Comparison of ENCODE assay signal across 8 cellular contexts in the genomic region with DNA sequence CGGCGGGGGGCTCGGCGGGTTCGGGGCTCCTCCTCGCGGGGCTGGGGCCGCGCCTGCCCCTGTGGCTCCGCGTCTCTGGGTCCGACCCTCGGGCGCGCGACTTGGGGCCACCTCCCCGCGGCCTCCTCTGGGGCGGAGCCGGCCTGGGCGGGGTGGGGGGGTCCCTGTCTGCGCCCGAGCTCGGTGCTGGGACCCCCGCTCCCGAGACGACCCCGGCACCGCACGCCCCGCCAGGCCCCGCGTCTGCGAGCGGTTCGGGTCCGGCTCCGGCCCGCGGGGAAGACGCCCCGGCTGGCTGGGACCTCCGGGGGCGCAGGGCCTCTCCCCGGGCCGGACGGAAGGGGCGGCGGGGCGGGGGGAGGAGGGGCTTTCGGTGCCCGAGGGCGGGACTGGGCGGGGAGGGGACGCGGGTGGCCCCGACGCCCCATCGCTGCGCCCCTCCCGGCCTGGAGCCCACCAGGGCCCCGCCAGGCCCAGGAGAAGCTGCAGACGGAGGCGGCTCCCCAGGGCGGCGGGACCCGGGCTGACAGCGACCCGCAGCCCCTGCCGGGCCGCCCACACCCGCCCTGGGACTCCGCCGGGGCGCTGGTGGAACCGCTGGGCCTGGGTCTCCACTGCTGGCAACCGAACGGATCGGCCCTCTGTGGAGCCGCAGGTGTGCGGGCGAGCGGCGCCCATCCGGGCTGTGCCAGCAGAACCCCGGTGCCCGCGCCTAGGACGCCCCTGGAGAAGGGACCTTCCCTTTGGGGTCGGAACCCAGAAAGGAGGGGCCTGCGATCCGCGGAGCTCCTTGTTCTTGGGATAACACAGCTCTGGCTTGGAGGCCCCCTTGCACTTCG. TPM values are rescaled to one million over a fixed set of nuclear protein-coding genes. Genes with fewer than 3 reads are reported as not detected.
DNase-seq lines count a peak whose midpoint lies in the region; ATAC-seq, FAIRE-seq and TF ChIP-seq lines count a peak whose summit lies in the region.

No MANE protein-coding gene starts in this region.

- H3K9ac ChIP-seq in mucosa of rectum (ENCODE audit: low read depth in 1 of 2, low read length in 2 of 2) = peak overlapping the region; percentile 47 to 57

- POLR2A ChIA-PET in A549 (lab: Yijun Ruan, JAX) = no interaction called here

- ATAC-seq in A549 (peak in 1 of 2 experiments; percentile 42; a peak in 3 of 6 replicates), GM18519 (IDR thresholded peaks at IDR 0.05; ENCODE audit: low FRiP score, unreplicated experiment) (no peak)

- peak overlapping the region; percentile 67 for H3K4me3 ChIP-seq in A549
- peak overlapping the region; percentile 73 for H3K4me3 ChIP-seq in MG63
- H3K4me3 ChIP-seq in effector memory CD4-positive, alpha-beta T cell (ENCODE audit: insufficient read depth, low read depth, low read length, poor library complexity, severe bottlenecking) = peak overlapping the region; percentile 50
- peak overlapping the region; percentile 35 to 66 for H3K4me3 ChIP-seq in mucosa of rectum (ENCODE audit: low read length in 2 of 2)

- H3K9me3 ChIP-seq in A549 (peaks cover 7% of the 10 kb centered on the region; the same call in 1 of the 3 replicates), MG63 (peaks cover 17% of the 10 kb centered on the region), mucosa of rectum (ENCODE audit: control insufficient read depth in 2 of 2, low read length in 2 of 2) (no peaks in the 10 kb centered on the region)
- H3K9me3 ChIP-seq in effector memory CD4-positive, alpha-beta T cell (ENCODE audit: control insufficient read depth, low read length) = no peaks in the 10 kb centered on the region

- no peaks in the 10 kb centered on the region for H3K4me1 ChIP-seq in A549
- peaks cover 7% of the 10 kb centered on the region for H3K4me1 ChIP-seq in effector memory CD4-positive, alpha-beta T cell (ENCODE audit: control insufficient read depth, insufficient read depth, low read length, poor library complexity, severe bottlenecking)
- no peaks in the 10 kb centered on the region for H3K4me1 ChIP-seq in mucosa of rectum (ENCODE audit: control insufficient read depth in 2 of 2, insufficient read depth in 2 of 2, low read length in 2 of 2)

- TF ChIP-seq RAD21 in A549 (conservative IDR thresholded peaks at IDR 0.05 in 1 of 2, IDR thresholded peaks at IDR 0.05 in 1 of 2) = no peak

- no peak for FAIRE-seq in A549 (lab: Jason Lieb, UNC)

- TF ChIP-seq EP300 in A549 (IDR thresholded peaks at IDR 0.05) = no peak

- whole genome bisulfite sequencing in A549 (ENCODE audit: missing lambda C conversion rate) = 60% methylated on average over 1 of the region's 94 CpGs

- H3K4me2 ChIP-seq in A549 = peak overlapping the region; percentile 95

- CTCF ChIA-PET in A549 (lab: Yijun Ruan, JAX) = interaction anchor here (1.3 kb wide), 1 partner anchor 55 kb away, joined by 3 read pairs; no protein-coding TSS in a partner anchor

- TF ChIP-seq CTCF in A549 (IDR thresholded peaks at IDR 0.05) = no peak

- TF ChIP-seq POLR2A in A549 (IDR thresholded peaks at IDR 0.05; ENCODE audit: low read length) = no peak

- DNase-seq in A549 (ENCODE audit: low read depth in 1 of 2, low spot score in 1 of 2) (no peak), MG63 (peak; percentile 62), SK-N-DZ (ENCODE audit: low spot score) (no peak), cerebellar cortex (ENCODE audit: low spot score) (no peak), NCI-H345 (lab: John Stamatoyannopoulos, UW) (no peak)
- DNase-seq in effector memory CD4-positive, alpha-beta T cell = no peak

- H3K27me3 ChIP-seq in MG63 = no peaks in the 10 kb centered on the region
- H3K27me3 ChIP-seq in effector memory CD4-positive, alpha-beta T cell (replicated peaks; ENCODE audit: control insufficient read depth, insufficient read depth, low read length, poor library complexity, severe bottlenecking) = peaks cover 3% of the 10 kb centered on the region
- peaks cover 6 to 8% of the 10 kb centered on the region in 2 donors for H3K27me3 ChIP-seq in mucosa of rectum (ENCODE audit: control insufficient read depth in 2 of 2, insufficient read depth in 2 of 2, low read length in 2 of 2)

- H3K27ac ChIP-seq in A549 (peak overlapping the region; percentile 72 to 90), mucosa of rectum (ENCODE audit: low read depth in 2 of 2, low read length in 2 of 2) (peak overlapping the region; percentile 77 to 80)
- no peak overlapping the region for H3K27ac ChIP-seq in effector memory CD4-positive, alpha-beta T cell (ENCODE audit: insufficient read depth, low read length, poor library complexity, severe bottlenecking)

- H3K36me3 ChIP-seq in MG63 = peaks cover 39% of the 10 kb centered on the region
- no peaks in the 10 kb centered on the region for H3K36me3 ChIP-seq in effector memory CD4-positive, alpha-beta T cell (ENCODE audit: control insufficient read depth, insufficient read depth, low read length)
- no peaks in the 10 kb centered on the region for H3K36me3 ChIP-seq in mucosa of rectum (ENCODE audit: control insufficient read depth in 2 of 2, insufficient read depth in 2 of 2, low read length in 2 of 2)

TF ChIP-seq in A549, 52 proteins besides CTCF, POLR2A, EP300 and RAD21:
- TF ChIP-seq RARB (CRISPR knock-in tag; IDR thresholded peaks at IDR 0.05) = no peak
- TF ChIP-seq ZSCAN20 (CRISPR knock-in tag; IDR thresholded peaks at IDR 0.05) = no peak
- no peak for TF ChIP-seq ESRRA (IDR thresholded peaks at IDR 0.05; ENCODE audit: borderline replicate concordance, low read length)
- TF ChIP-seq KDM1A (IDR thresholded peaks at IDR 0.05; ENCODE audit: low read depth) = no peak
- no peak for TF ChIP-seq CBX8 (IDR thresholded peaks at IDR 0.05)
- no peak for TF ChIP-seq ZC3H11A (IDR thresholded peaks at IDR 0.05)
- TF ChIP-seq, protein P1, sequence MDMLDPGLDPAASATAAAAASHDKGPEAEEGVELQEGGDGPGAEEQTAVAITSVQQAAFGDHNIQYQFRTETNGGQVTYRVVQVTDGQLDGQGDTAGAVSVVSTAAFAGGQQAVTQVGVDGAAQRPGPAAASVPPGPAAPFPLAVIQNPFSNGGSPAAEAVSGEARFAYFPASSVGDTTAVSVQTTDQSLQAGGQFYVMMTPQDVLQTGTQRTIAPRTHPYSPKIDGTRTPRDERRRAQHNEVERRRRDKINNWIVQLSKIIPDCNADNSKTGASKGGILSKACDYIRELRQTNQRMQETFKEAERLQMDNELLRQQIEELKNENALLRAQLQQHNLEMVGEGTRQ (IDR thresholded peaks at IDR 0.05) = no peak
- TF ChIP-seq HEYL (CRISPR knock-in tag; IDR thresholded peaks at IDR 0.05) = no peak
- TF ChIP-seq RFX5 (IDR thresholded peaks at IDR 0.05) = no peak
- no peak for TF ChIP-seq HOXB5 (CRISPR knock-in tag; IDR thresholded peaks at IDR 0.05)
- TF ChIP-seq TFCP2L1 (CRISPR knock-in tag; IDR thresholded peaks at IDR 0.05) = no peak
- no peak for TF ChIP-seq SMC3 (IDR thresholded peaks at IDR 0.05)
- TF ChIP-seq, protein P2, sequence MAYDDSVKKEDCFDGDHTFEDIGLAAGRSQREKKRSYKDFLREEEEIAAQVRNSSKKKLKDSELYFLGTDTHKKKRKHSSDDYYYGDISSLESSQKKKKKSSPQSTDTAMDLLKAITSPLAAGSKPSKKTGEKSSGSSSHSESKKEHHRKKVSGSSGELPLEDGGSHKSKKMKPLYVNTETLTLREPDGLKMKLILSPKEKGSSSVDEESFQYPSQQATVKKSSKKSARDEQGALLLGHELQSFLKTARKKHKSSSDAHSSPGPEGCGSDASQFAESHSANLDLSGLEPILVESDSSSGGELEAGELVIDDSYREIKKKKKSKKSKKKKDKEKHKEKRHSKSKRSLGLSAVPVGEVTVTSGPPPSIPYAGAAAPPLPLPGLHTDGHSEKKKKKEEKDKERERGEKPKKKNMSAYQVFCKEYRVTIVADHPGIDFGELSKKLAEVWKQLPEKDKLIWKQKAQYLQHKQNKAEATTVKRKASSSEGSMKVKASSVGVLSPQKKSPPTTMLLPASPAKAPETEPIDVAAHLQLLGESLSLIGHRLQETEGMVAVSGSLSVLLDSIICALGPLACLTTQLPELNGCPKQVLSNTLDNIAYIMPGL (CRISPR knock-in tag; IDR thresholded peaks at IDR 0.05; ENCODE audit: borderline replicate concordance) = no peak
- TF ChIP-seq NPAS2 (CRISPR knock-in tag; IDR thresholded peaks at IDR 0.05; ENCODE audit: borderline replicate concordance) = no peak
- TF ChIP-seq CHD2 (IDR thresholded peaks at IDR 0.05; ENCODE audit: low read length, partially characterized antibody) = no peak
- TF ChIP-seq ZNF302 (CRISPR knock-in tag; IDR thresholded peaks at IDR 0.05) = no peak
- no peak for TF ChIP-seq BHLHE40 (IDR thresholded peaks at IDR 0.05; ENCODE audit: low read depth, low read length)
- no peak for TF ChIP-seq HDAC2 (IDR thresholded peaks at IDR 0.05)
- no peak for TF ChIP-seq TP53 (CRISPR knock-in tag; IDR thresholded peaks at IDR 0.05)

RNA-seq across cellular contexts. Expression of a gene that starts 0.6 kb away (rescaled TPM):
- polyA plus RNA-seq in A549 (2011; rRNA removed) (2.3 and 2.5 TPM in 2 replicates), A549 (2017; fragmentation: RNase III; extraction: RNeasy Plus Mini Kit Qiagen cat#74134 plus additional on column Dnase treatment) (13.0 to 16.5 TPM (median 13.1 TPM) in 3 replicates)
- 3.6 and 5.2 TPM in 2 replicates for polyA plus RNA-seq in A549 (2012; cell fraction: cytosol; rRNA removed)
- polyA plus RNA-seq in A549 (2012; cell fraction: nucleus; rRNA removed) = 23.5 and 27.5 TPM in 2 replicates
- polyA minus RNA-seq in A549 (2011; rRNA and poly(A)+ RNA removed) = 1.3 and 2.8 TPM in 2 replicates
- total RNA-seq in MG63 (2014; rRNA removed; shearing (Covaris generic); ENCODE audit: low replicate concordance) = 949 and 1,198 TPM in 2 replicates
- polyA plus RNA-seq in SK-N-DZ (2014; cell fraction: cytosol; rRNA removed) = 11.0 and 15.4 TPM in 2 replicates
- polyA plus RNA-seq in SK-N-DZ (2014; cell fraction: nucleus; rRNA removed) = 88.2 and 111 TPM in 2 replicates

RNA-seq across cellular contexts. Expression of a gene that starts 56.9 kb away (rescaled TPM):
- not detected in 2 replicates for polyA plus RNA-seq in A549 (2011; rRNA removed)
- 0.04 and 0.06 TPM in 2 replicates for polyA plus RNA-seq in A549 (2012; cell fraction: cytosol; rRNA removed)
- 0.04 and 0.32 TPM in 2 replicates for polyA plus RNA-seq in A549 (2012; cell fraction: nucleus; rRNA removed)
- polyA plus RNA-seq in A549 (2017; fragmentation: RNase III; extraction: RNeasy Plus Mini Kit Qiagen cat#74134 plus additional on column Dnase treatment) = not detected in 3 replicates
- polyA minus RNA-seq in A549 (2011; rRNA and poly(A)+ RNA removed) = not detected in 2 replicates
- not detected in 2 replicates for total RNA-seq in MG63 (2014; rRNA removed; shearing (Covaris generic); ENCODE audit: low replicate concordance)
- polyA plus RNA-seq in SK-N-DZ (2014; cell fraction: cytosol; rRNA removed) = 0.22 TPM in 1 of 2 replicates, not detected in the other
- polyA plus RNA-seq in SK-N-DZ (2014; cell fraction: nucleus; rRNA removed) = 1.2 TPM in 2 replicates
